ENCODE assay signal across 9 cellular contexts in genomic region chr12:113805673-113806072, GRCh38.
"Had no signal": no experiment of that assay in that cellular context is flagged by ENCODE, and none has a peak within 500 bp of the region (broad histone marks: within the 10 kb centered on the region; RNA-seq: fewer than 3 reads in every experiment).

No MANE protein-coding gene starts in this region.

- H3K27ac ChIP-seq: HL-60 had no signal

- H3K27me3 Mint-ChIP-seq: IgD-negative memory B cell had no signal

- H3K4me3 Mint-ChIP-seq: GM23338, H9, IgD-negative memory B cell had no signal

- H3K9me3 Mint-ChIP-seq: GM23338, H9 had no signal

- H3K4me3 ChIP-seq: GM23338 had no signal

- DNase-seq: H9, HCEC 1CT, KG1 had no signal

- H3K27ac Mint-ChIP-seq: GM23338, H9, IgD-negative memory B cell had no signal

- FAIRE-seq: H1, H54, HTR-8/SVneo had no signal

- H3K4me2 ChIP-seq: GM23338 had no signal

- ATAC-seq: GM23338 had no signal

- H2AFZ ChIP-seq: GM23338 had no signal
